ENCODE assay signal across 9 cellular contexts in the genomic region with DNA sequence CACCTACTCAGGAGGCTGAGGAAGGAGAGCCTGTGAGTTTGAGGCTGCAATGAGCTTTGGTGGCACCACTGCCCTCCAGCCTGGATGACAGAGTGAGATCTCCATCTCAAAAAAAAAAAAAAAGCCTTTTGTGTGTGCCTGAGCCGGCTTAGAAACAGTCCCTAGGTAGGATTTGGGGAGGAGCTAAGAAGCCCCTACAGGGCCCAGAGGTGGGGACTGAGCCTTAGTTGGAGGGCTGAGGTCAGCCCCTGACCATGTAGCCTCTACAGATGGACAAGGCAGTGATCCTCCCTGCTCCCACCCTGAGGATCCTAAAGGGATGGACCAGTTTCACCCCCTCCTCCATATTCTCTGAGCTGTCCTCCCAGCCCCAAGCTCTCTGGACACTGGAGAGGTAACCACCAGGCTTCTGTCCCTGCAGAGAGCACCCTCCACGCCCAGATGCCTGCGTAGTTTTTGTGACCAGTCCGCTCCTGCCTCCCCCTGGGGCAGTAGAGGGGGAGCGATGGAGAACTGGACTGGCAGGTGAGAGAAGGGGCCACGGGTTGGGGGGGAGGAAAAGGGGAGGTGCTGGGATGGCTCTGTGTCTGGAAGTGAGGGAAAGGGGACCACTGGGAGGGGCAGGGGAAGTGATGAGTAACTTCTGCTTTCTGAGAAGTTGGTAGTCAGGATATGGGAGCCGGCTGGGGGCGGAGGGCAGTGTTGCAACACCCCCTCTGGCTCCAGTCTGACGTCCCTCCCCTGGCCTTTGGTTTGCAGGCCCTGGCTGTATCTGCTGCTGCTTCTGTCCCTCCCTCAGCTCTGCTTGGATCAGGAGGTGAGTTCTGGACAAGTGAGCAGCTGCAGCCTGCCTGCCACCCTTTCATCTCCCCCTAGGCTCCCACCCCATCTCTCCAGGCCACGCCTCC. TPM values are rescaled to one million over a fixed set of nuclear protein-coding genes. Genes with fewer than 3 reads are reported as not detected.
A peak's percentile ranks its signal among the peaks of the same experiment; 100 is the strongest.
DNase-seq lines count a peak whose midpoint lies in the region; ATAC-seq and TF ChIP-seq lines count a peak whose summit lies in the region.
"Had no signal": no experiment of that assay in that cellular context is flagged by ENCODE, and none has a peak within 500 bp of the region (broad histone marks: within the 10 kb centered on the region; RNA-seq: fewer than 3 reads in every experiment).

No MANE protein-coding gene starts in this region.

- H3K36me3 Mint-ChIP-seq in activated CD4-positive, alpha-beta memory T cell treated with anti-CD3 and anti-CD28 coated beads, Interleukin-2, amount 10 ng/mL, durations not matched to agents 7 days and 5 days (ENCODE audit: low read depth), result no peaks in the 10 kb centered on the region

- no peak overlapping the region for H3K9ac ChIP-seq in parathyroid adenoma

- H3K27me3 Mint-ChIP-seq in activated CD4-positive, alpha-beta memory T cell treated with anti-CD3 and anti-CD28 coated beads, Interleukin-2, amount 10 ng/mL, durations not matched to agents 7 days and 5 days, result peaks cover 11% of the 10 kb centered on the region

- peak overlapping the region; percentile 31 for H3K27ac Mint-ChIP-seq in activated CD4-positive, alpha-beta memory T cell treated with anti-CD3 and anti-CD28 coated beads, Interleukin-2, amount 10 ng/mL, durations not matched to agents 7 days and 5 days

- no peaks in the 10 kb centered on the region for H3K79me2 ChIP-seq in parathyroid adenoma

- peak overlapping the region; percentile 36 for H3K27ac ChIP-seq in parathyroid adenoma
- H3K27ac ChIP-seq: 22Rv1 had no signal

- intact Hi-C loops in Right ventricle myocardium superior (cut with DNase I), result loop anchor here (10.0 kb wide), 1 partner anchor 263 kb away; no protein-coding TSS in a partner anchor

- H3K4me2 ChIP-seq in parathyroid adenoma (ENCODE audit: low read length), result no peak overlapping the region

- H3K9me3 Mint-ChIP-seq in activated CD4-positive, alpha-beta memory T cell treated with anti-CD3 and anti-CD28 coated beads, Interleukin-2, amount 10 ng/mL, durations not matched to agents 7 days and 5 days, result no peaks in the 10 kb centered on the region

- no peaks in the 10 kb centered on the region for H3K36me3 ChIP-seq in parathyroid adenoma (ENCODE audit: control insufficient read depth, insufficient read depth, low read length)

- TF ChIP-seq CTCF in parathyroid adenoma (IDR thresholded peaks at IDR 0.05), result no peak

- CTCF ChIA-PET in activated CD4-positive, alpha-beta memory T cell treated with anti-CD3 and anti-CD28 coated beads, Interleukin-2, amount 10 ng/mL, durations not matched to agents 7 days and 5 days (lab: Charles Lee), result interaction anchor here (0.6 to 2.2 kb wide), 8 partner anchors 9 to 624 kb away, joined by 3 to 23 read pairs (median 4); a partner anchor contains a TSS

- H3K27me3 ChIP-seq in parathyroid adenoma (ENCODE audit: control insufficient read depth, insufficient read depth, low read length), result no peaks in the 10 kb centered on the region

- peaks cover 39% of the 10 kb centered on the region for H3K4me1 Mint-ChIP-seq in activated CD4-positive, alpha-beta memory T cell treated with anti-CD3 and anti-CD28 coated beads, Interleukin-2, amount 10 ng/mL, durations not matched to agents 7 days and 5 days

- peak; percentile 95 for DNase-seq in DMS 273 (lab: John Stamatoyannopoulos, UW; ENCODE audit: unreplicated experiment)
- DNase-seq in DMS 273 treated with DMSO at 0.1 percent for 48 hours (lab: John Stamatoyannopoulos, UW), result no peak
- DNase-seq in activated CD4-positive, alpha-beta memory T cell treated with anti-CD3 and anti-CD28 coated beads, Interleukin-2, amount 10 ng/mL, durations not matched to agents 7 days and 5 days, result peak; percentile 49
- DNase-seq in Right ventricle myocardium superior, result peak; percentile 92
- no peak for DNase-seq in DMS114 treated with DMSO at 0.1 percent for 48 hours (lab: John Stamatoyannopoulos, UW; ENCODE audit: unreplicated experiment)

- H3K9me3 ChIP-seq in parathyroid adenoma (ENCODE audit: control insufficient read depth, low read length), result no peaks in the 10 kb centered on the region

- no peaks in the 10 kb centered on the region for H3K4me1 ChIP-seq in parathyroid adenoma

- POLR2A ChIA-PET in activated CD4-positive, alpha-beta memory T cell treated with anti-CD3 and anti-CD28 coated beads, Interleukin-2, amount 10 ng/mL, durations not matched to agents 7 days and 5 days (lab: Charles Lee), result interaction anchor here (0.6 to 3.8 kb wide), 10 partner anchors 8 to 665 kb away, joined by 3 to 30 read pairs (median 5); a partner anchor contains a TSS

- no peak overlapping the region for H3K4me3 ChIP-seq in parathyroid adenoma (ENCODE audit: low read depth, low read length)

- no peak overlapping the region for H2AFZ ChIP-seq in parathyroid adenoma

- peak overlapping the region; percentile 39 for H3K4me3 Mint-ChIP-seq in activated CD4-positive, alpha-beta memory T cell treated with anti-CD3 and anti-CD28 coated beads, Interleukin-2, amount 10 ng/mL, durations not matched to agents 7 days and 5 days

- ATAC-seq in Right ventricle myocardium superior (ENCODE audit: poor library complexity) (peak; percentile 57), GM21390 (IDR thresholded peaks at IDR 0.05; ENCODE audit: unreplicated experiment) (no peak), HG02623 (IDR thresholded peaks at IDR 0.05; ENCODE audit: unreplicated experiment) (no peak)

RNA-seq across cellular contexts. Expression of a gene that starts 2.8 kb away (rescaled TPM):
- 1 to 10 TPM; 1.4 to 1.6 TPM for total RNA-seq in activated CD4-positive, alpha-beta memory T cell treated with anti-CD3 and anti-CD28 coated beads, Interleukin-2, amount 10 ng/mL, durations not matched to agents 7 days and 5 days
- total RNA-seq in Right ventricle myocardium superior, result 64.4 TPM

RNA-seq across cellular contexts. Expression of a gene that starts 27.4 kb away (rescaled TPM):
- 100 to 1,000 TPM; 470 to 472 TPM for total RNA-seq in activated CD4-positive, alpha-beta memory T cell treated with anti-CD3 and anti-CD28 coated beads, Interleukin-2, amount 10 ng/mL, durations not matched to agents 7 days and 5 days
- total RNA-seq in Right ventricle myocardium superior, result 85.9 TPM

RNA-seq across cellular contexts. Expression of a gene that starts 36.5 kb away (rescaled TPM):
- total RNA-seq in activated CD4-positive, alpha-beta memory T cell treated with anti-CD3 and anti-CD28 coated beads, Interleukin-2, amount 10 ng/mL, durations not matched to agents 7 days and 5 days, result not detected
- not detected for total RNA-seq in Right ventricle myocardium superior

RNA-seq across cellular contexts. Expression of a gene that starts 44.1 kb away (rescaled TPM):
- 1 to 10 TPM; 2.4 to 3.8 TPM for total RNA-seq in activated CD4-positive, alpha-beta memory T cell treated with anti-CD3 and anti-CD28 coated beads, Interleukin-2, amount 10 ng/mL, durations not matched to agents 7 days and 5 days
- 16.7 TPM for total RNA-seq in Right ventricle myocardium superior

Comparison
In these comparisons a context has a peak if more than half of its experiments do, and no peak if none do; other contexts are left out.
1. DNase-seq: peak in DMS 273 (single experiment), activated CD4-positive, alpha-beta memory T cell treated with anti-CD3 and anti-CD28 coated beads, Interleukin-2, amount 10 ng/mL, durations not matched to agents 7 days and 5 days (single experiment) and Right ventricle myocardium superior (single experiment); none in DMS 273 treated with DMSO at 0.1 percent for 48 hours (single experiment) and DMS114 treated with DMSO at 0.1 percent for 48 hours (single experiment).
2. RNA of a gene that starts 2.8 kb away (total RNA-seq): 64.4 TPM in Right ventricle myocardium superior (single experiment); 1.4 to 1.6 TPM in activated CD4-positive, alpha-beta memory T cell treated with anti-CD3 and anti-CD28 coated beads, Interleukin-2, amount 10 ng/mL, durations not matched to agents 7 days and 5 days; every median in the first group is over 10 times any median in the second.